Comparison of ENCODE assay signal across 9 cellular contexts in the genomic region with DNA sequence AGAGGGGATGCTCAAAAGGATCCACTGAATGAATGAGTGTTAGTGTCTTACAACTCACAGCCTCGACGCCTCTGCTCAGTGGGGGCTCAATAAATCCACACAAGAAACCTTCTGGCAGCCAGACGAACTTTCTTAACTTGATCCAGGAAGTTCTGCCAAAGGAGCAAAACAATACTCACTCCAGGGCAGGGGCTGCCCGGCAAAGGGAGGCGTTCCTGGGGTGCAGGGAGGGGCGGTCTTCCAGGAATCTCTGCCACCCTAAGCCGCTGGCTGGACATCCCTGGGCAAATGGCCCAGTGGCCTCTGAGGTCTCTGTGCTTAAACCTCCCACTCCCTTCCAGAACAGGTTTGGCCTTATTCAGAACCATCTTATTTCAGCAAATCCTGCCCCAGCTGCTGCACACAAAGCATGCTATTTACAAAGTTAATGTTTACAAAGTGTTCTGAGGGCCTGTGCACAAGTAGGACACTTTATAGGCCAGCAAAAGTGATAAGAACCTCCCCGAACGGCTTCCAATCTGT. TPM values are rescaled to one million over a fixed set of nuclear protein-coding genes. Genes with fewer than 3 reads are reported as not detected.
A peak's percentile ranks its signal among the peaks of the same experiment; 100 is the strongest.
DNase-seq lines count a peak whose midpoint lies in the region; ATAC-seq and TF ChIP-seq lines count a peak whose summit lies in the region.
"Had no signal": no experiment of that assay in that cellular context is flagged by ENCODE, and none has a peak within 500 bp of the region (broad histone marks: within the 10 kb centered on the region; RNA-seq: fewer than 3 reads in every experiment).

No MANE protein-coding gene starts in this region.

- H3K4me1 Mint-ChIP-seq in Calu3 (ENCODE audit: low read depth, unreplicated experiment) = peaks cover 9% of the 10 kb centered on the region

- DNase-seq in Calu3 = peak; percentile 34
- DNase-seq in anterior cingulate cortex (lab: John Stamatoyannopoulos, UW) = peak in 45 of 58 donors; percentile 6 to 84 (median 40)
- peak; percentile 13 for DNase-seq in kidney glomerular epithelial cell (lab: John Stamatoyannopoulos, UW)
- no peak for DNase-seq in sciatic nerve (ENCODE audit: low spot score)
- no peak for DNase-seq in AG08396 (ENCODE audit: low spot score)
- no peak for DNase-seq in activated CD4-positive, CD25-positive, alpha-beta regulatory T cell treated with anti-CD3 and anti-CD28 coated beads, Interleukin-2, amount 50 U/mL, for 72 hours
- no peak for DNase-seq in GF-D8 (lab: John Stamatoyannopoulos, UW)

- H3K4me3 Mint-ChIP-seq in Calu3 (ENCODE audit: low read depth, unreplicated experiment) = no peak overlapping the region
- H3K4me3 Mint-ChIP-seq: WTC11 had no signal

- TF ChIP-seq CTCF in Calu3 (IDR thresholded peaks at IDR 0.05; ENCODE audit: unreplicated experiment) = no peak

- peaks cover 2% of the 10 kb centered on the region for H3K9me3 Mint-ChIP-seq in Calu3 (ENCODE audit: low read depth, unreplicated experiment)

- ATAC-seq in sciatic nerve (peak; percentile 73), GM21360 (IDR thresholded peaks at IDR 0.05; ENCODE audit: unreplicated experiment) (no peak)
- ATAC-seq: WTC11 had no signal

- H3K27ac Mint-ChIP-seq in Calu3 (ENCODE audit: unreplicated experiment) = no peak overlapping the region
- H3K27ac Mint-ChIP-seq: WTC11 had no signal

- CTCF ChIA-PET in Calu3 (lab: Charles Lee) = no interaction called here

- H3K27me3 Mint-ChIP-seq in Calu3 (ENCODE audit: unreplicated experiment) = peaks cover 46% of the 10 kb centered on the region

- no peaks in the 10 kb centered on the region for H3K36me3 Mint-ChIP-seq in Calu3 (ENCODE audit: insufficient read depth, unreplicated experiment)
- H3K36me3 Mint-ChIP-seq: WTC11 had no signal

- intact Hi-C loops in Calu3 (cut with micrococcal nuclease; ENCODE audit: unreplicated experiment) = loop anchor here (10.0 kb wide), 1 partner anchor 157 kb away; no protein-coding TSS in a partner anchor
- intact Hi-C loops in sciatic nerve (cut with DNase I) = no loop called here

- no TSS peak for BruUV-seq in Calu3 (replicated peaks; lab: Mats Ljungman, UMichigan)

RNA-seq across cellular contexts. Expression of a gene that starts 33.0 kb away (rescaled TPM):
- total RNA-seq in Calu3 (2022) (0.91 and 0.97 TPM in 2 replicates), sciatic nerve (4.4 TPM)

Comparison
In these comparisons a context has a peak if more than half of its experiments do, and no peak if none do; other contexts are left out.
1. DNase-seq: peak in Calu3 (single experiment), anterior cingulate cortex (45 of 58) and kidney glomerular epithelial cell (single experiment); none in sciatic nerve (single experiment), AG08396 (single experiment), activated CD4-positive, CD25-positive, alpha-beta regulatory T cell treated with anti-CD3 and anti-CD28 coated beads, Interleukin-2, amount 50 U/mL, for 72 hours (single experiment) and GF-D8 (single experiment).